ENCODE assay signal across 15 cellular contexts in the genomic region with DNA sequence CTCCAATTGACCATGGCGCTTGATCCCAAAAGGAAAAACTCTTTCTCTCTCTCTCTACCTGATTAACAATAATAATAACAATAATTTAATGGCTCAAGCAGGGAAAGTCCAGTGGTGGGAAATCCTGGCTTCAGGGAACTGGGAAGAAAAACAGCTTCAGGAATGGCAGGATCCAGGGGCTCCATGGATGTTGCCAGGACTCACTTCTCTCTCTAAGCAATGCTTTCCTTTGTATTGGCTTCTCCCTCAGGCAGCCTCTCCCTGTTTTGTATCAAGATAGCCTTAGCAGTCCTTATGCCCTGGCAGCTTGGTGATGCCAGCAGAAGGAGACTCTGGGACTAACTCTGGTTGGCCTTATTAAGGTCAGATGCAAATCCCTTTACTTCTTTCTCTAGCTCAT. TPM values are rescaled to one million over a fixed set of nuclear protein-coding genes. Genes with fewer than 3 reads are reported as not detected.
"Had no signal": no experiment of that assay in that cellular context is flagged by ENCODE, and none has a peak within 500 bp of the region (broad histone marks: within the 10 kb centered on the region; RNA-seq: fewer than 3 reads in every experiment).

No MANE protein-coding gene starts in this region.

- H3K27ac ChIP-seq: epithelial cell of prostate, thyroid gland had no signal

- ATAC-seq: left colon, WTC11 had no signal

- H3K27ac Mint-ChIP-seq: activated naive CD8-positive, alpha-beta T cell treated with anti-CD3 and anti-CD28 coated beads, Interleukin-2, amount 50 U/mL, for 24 hours; T-helper 1 cell treated with Interleukin-12 subunit alpha and Interleukin-12 subunit beta and Interleukin-4 antibody, amounts not matched to agents 30 μg/mL and 1 μg/mL, for 36 hours; WTC11 had no signal

- H3K4me3 Mint-ChIP-seq: activated naive CD8-positive, alpha-beta T cell treated with anti-CD3 and anti-CD28 coated beads, Interleukin-2, amount 50 U/mL, for 24 hours; T-helper 1 cell treated with Interleukin-12 subunit alpha and Interleukin-12 subunit beta and Interleukin-4 antibody, amounts not matched to agents 30 μg/mL and 1 μg/mL, for 36 hours; WTC11 had no signal

- DNase-seq: activated CD4-positive, alpha-beta T cell treated with anti-CD3 and anti-CD28 coated beads for 48 hours; activated CD8-positive, alpha-beta memory T cell treated with anti-CD3 and anti-CD28 coated beads for 24 hours; activated naive CD4-positive, alpha-beta T cell treated with Interleukin-2 at 50 U/mL for 16 hours; activated naive CD8-positive, alpha-beta T cell treated with anti-CD3 and anti-CD28 coated beads, Interleukin-2, amount 50 U/mL, for 24 hours; central memory CD4-positive, alpha-beta T cell; effector memory CD4-positive, alpha-beta T cell; left colon; mammary epithelial cell; ovary; retina; thyroid gland had no signal

- H3K27me3 ChIP-seq: ovary, thyroid gland had no signal

- H3K9me3 ChIP-seq: ovary, thyroid gland had no signal

- H3K36me3 ChIP-seq: ovary, thyroid gland had no signal

- H3K4me3 ChIP-seq: ovary, skin epidermis, thyroid gland had no signal

RNA-seq across cellular contexts. Expression of gene PTGIS, which starts 13.5 kb away (rescaled TPM):
- polyA plus RNA-seq: mammary epithelial cell had no signal
